1 cellular context compared by ENCODE assay signal in the genomic region with DNA sequence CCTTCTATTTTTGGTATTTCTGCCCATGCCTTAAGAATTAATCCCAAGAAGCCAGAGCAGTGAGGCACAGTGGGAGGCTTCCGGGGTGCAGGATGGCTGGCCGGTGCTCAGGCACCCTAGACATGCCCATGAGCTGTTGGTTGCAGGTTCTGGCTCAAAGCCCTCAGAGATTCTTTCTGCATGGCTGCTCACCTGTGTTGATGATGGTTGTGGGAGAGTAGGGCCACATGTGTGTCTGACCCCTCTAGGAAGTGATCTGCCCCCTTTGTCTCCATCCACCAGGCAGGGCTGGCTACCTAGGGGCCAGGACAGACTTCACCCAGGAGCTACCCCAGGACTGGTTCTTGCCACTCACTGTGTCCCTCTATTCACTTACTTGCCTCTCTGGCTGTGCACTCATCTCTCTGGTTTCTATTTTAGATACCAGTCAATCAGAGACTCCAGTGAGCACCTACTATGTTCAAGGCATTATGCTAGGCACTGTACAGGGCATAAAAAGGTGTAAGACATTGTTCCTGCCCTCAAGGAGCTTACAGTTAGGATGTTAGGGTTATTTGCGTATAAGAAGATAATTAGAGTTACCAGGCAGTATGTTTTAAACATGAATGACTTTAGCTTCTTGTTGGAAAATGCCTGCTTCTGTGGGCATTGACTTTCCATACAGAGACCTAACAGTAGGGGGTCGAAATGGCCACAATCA.
TF ChIP-seq lines count a peak whose summit lies in the region.

No MANE protein-coding gene starts in this region.

TF ChIP-seq in GM12878, 131 proteins besides CTCF, POLR2A, EP300 and RAD21:
- TF ChIP-seq, protein P1, sequence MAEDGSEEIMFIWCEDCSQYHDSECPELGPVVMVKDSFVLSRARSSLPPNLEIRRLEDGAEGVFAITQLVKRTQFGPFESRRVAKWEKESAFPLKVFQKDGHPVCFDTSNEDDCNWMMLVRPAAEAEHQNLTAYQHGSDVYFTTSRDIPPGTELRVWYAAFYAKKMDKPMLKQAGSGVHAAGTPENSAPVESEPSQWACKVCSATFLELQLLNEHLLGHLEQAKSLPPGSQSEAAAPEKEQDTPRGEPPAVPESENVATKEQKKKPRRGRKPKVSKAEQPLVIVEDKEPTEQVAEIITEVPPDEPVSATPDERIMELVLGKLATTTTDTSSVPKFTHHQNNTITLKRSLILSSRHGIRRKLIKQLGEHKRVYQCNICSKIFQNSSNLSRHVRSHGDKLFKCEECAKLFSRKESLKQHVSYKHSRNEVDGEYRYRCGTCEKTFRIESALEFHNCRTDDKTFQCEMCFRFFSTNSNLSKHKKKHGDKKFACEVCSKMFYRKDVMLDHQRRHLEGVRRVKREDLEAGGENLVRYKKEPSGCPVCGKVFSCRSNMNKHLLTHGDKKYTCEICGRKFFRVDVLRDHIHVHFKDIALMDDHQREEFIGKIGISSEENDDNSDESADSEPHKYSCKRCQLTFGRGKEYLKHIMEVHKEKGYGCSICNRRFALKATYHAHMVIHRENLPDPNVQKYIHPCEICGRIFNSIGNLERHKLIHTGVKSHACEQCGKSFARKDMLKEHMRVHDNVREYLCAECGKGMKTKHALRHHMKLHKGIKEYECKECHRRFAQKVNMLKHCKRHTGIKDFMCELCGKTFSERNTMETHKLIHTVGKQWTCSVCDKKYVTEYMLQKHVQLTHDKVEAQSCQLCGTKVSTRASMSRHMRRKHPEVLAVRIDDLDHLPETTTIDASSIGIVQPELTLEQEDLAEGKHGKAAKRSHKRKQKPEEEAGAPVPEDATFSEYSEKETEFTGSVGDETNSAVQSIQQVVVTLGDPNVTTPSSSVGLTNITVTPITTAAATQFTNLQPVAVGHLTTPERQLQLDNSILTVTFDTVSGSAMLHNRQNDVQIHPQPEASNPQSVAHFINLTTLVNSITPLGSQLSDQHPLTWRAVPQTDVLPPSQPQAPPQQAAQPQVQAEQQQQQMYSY (CRISPR knock-in tag; IDR thresholded peaks at IDR 0.05), result 0 out of 2 replicates have a peak, but pooled peaks have one; percentile 11
- TF ChIP-seq CHD2 (IDR thresholded peaks at IDR 0.05; ENCODE audit: borderline replicate concordance, low read depth, low read length) (no peak), CEBPB (IDR thresholded peaks at IDR 0.05; ENCODE audit: borderline replicate concordance in 1 of 2, low read depth in 2 of 2, low read length in 2 of 2) (no peak), SUPT20H (IDR thresholded peaks at IDR 0.05; ENCODE audit: borderline replicate concordance, control insufficient read depth, low read depth, low read length) (no peak), PAX5 (IDR thresholded peaks at IDR 0.05; ENCODE audit: borderline replicate concordance, low read depth, low read length) (peak; percentile 64; the same call in 1 of the 2 replicates), MXI1 (IDR thresholded peaks at IDR 0.05; ENCODE audit: low read depth, low read length) (no peak), IRF4 (IDR thresholded peaks at IDR 0.05; ENCODE audit: low read depth, low read length) (no peak)
